Comparison of ENCODE assay signal across 26 cellular contexts in the genomic region with DNA sequence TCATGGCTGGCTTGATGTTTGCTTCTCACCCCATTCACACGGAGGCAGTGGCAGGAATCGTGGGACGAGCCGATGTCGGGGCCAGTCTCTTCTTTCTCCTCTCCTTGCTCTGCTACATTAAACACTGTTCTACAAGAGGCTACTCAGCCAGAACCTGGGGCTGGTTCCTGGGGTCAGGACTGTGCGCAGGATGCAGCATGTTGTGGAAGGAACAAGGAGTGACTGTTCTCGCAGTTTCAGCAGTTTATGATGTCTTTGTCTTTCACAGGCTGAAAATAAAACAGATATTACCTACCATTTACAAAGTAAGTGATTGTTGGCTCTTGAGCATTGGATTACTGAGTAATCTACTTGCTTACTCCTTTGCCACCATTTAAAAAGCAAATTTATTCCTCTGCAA.
DNase-seq lines count a peak whose midpoint lies in the region; ATAC-seq and TF ChIP-seq lines count a peak whose summit lies in the region.
"Had no signal": no experiment of that assay in that cellular context is flagged by ENCODE, and none has a peak within 500 bp of the region (broad histone marks: within the 10 kb centered on the region; RNA-seq: fewer than 3 reads in every experiment).

No MANE protein-coding gene starts in this region.

- H3K9me3 ChIP-seq in HUES6 (ENCODE audit: control insufficient read depth, insufficient read depth, low read depth, low read length) (no peaks in the 10 kb centered on the region), WERI-Rb-1 (ENCODE audit: severe bottlenecking) (no peaks in the 10 kb centered on the region)
- H3K9me3 ChIP-seq: BLaER1 treated with 17β-estradiol and CSF1 and Interleukin-3, amounts not matched to agents 10 nM and 100 nM; esophagus squamous epithelium; SJCRH30; spleen; upper lobe of right lung had no signal

- intact Hi-C loops in dorsolateral prefrontal cortex (cut with DNase I): no loop called here

- H3K9ac ChIP-seq in HUES6 (ENCODE audit: low read length): no peak overlapping the region
- H3K9ac ChIP-seq: BLaER1 treated with 17β-estradiol and CSF1 and Interleukin-3, amounts not matched to agents 10 nM and 100 nM had no signal

- H3K27me3 ChIP-seq in HUES6 (ENCODE audit: control insufficient read depth, insufficient read depth, low read length) (no peaks in the 10 kb centered on the region), dorsolateral prefrontal cortex (no peaks in the 10 kb centered on the region), WERI-Rb-1 (ENCODE audit: insufficient read depth, low read depth, severe bottlenecking) (no peaks in the 10 kb centered on the region)
- H3K27me3 ChIP-seq: BLaER1 treated with 17β-estradiol and CSF1 and Interleukin-3, amounts not matched to agents 10 nM and 100 nM; esophagus squamous epithelium; SJCRH30; spleen; upper lobe of right lung had no signal

- no peak for DNase-seq in dorsolateral prefrontal cortex
- peak; percentile 71 for DNase-seq in left kidney (ENCODE audit: low read depth, low spot score)
- no peak for DNase-seq in substantia nigra (lab: John Stamatoyannopoulos, UW)
- no peak for DNase-seq in activated naive CD4-positive, alpha-beta T cell treated with anti-CD3 and anti-CD28 coated beads, Interleukin-2, amount 10 ng/mL, durations not matched to agents 7 days and 5 days
- DNase-seq in WERI-Rb-1: no peak
- DNase-seq: activated CD8-positive, alpha-beta T cell treated with anti-CD3 and anti-CD28 coated beads, Interleukin-2, amount 10 ng/mL, durations not matched to agents 7 days and 5 days; activated effector memory CD4-positive, alpha-beta T cell treated with anti-CD3 and anti-CD28 coated beads, Interleukin-2, amount 50 U/mL, for 16 hours; activated T-cell treated with anti-CD3 and anti-CD28 coated beads for 4 hours; DMS79 treated with DMSO at 0.1 percent for 48 hours; effector CD8-positive, alpha-beta T cell; esophagus squamous epithelium; foreskin melanocyte; natural killer cell; NCI-H1436 treated with DMSO at 0.1 percent for 48 hours; NCI-H2107; NCI-H774; right cardiac atrium; SJCRH30; spleen; T-cell; upper lobe of right lung had no signal

- H3K4me3 ChIP-seq in HUES6 (ENCODE audit: low read depth, low read length) (no peak overlapping the region; the same call in 1 of the 2 replicates), dorsolateral prefrontal cortex (no peak overlapping the region), WERI-Rb-1 (ENCODE audit: low read depth, low read length) (no peak overlapping the region)
- H3K4me3 ChIP-seq: BLaER1 treated with 17β-estradiol and CSF1 and Interleukin-3, amounts not matched to agents 10 nM and 100 nM; esophagus squamous epithelium; SJCRH30; spleen; upper lobe of right lung had no signal

- no peak for TF ChIP-seq CTCF in dorsolateral prefrontal cortex (IDR thresholded peaks at IDR 0.05 in 54 of 56, conservative IDR thresholded peaks at IDR 0.05 in 2 of 56; ENCODE audit: low read depth in 1 of 56, partially characterized antibody in 56 of 56)
- TF ChIP-seq CTCF in WERI-Rb-1 (IDR thresholded peaks at IDR 0.05; ENCODE audit: low read depth, low read length): no peak

- H3K9me3 Mint-ChIP-seq in activated naive CD4-positive, alpha-beta T cell treated with anti-CD3 and anti-CD28 coated beads, Interleukin-2, amount 10 ng/mL, durations not matched to agents 7 days and 5 days: peaks cover 3% of the 10 kb centered on the region
- H3K9me3 Mint-ChIP-seq: T-cell had no signal

- ATAC-seq in HG03378 (IDR thresholded peaks at IDR 0.05; ENCODE audit: unreplicated experiment): no peak
- ATAC-seq: activated CD4-positive, CD25-positive, alpha-beta regulatory T cell treated with anti-CD3 and anti-CD28 coated beads, Interleukin-2, amount 50 U/mL, for 24 hours; activated CD8-positive, alpha-beta T cell treated with anti-CD3 and anti-CD28 coated beads, Interleukin-2, amount 10 ng/mL, durations not matched to agents 7 days and 5 days; natural killer cell; T-cell; upper lobe of right lung had no signal

- H3K27me3 Mint-ChIP-seq in activated naive CD4-positive, alpha-beta T cell treated with anti-CD3 and anti-CD28 coated beads, Interleukin-2, amount 10 ng/mL, durations not matched to agents 7 days and 5 days: no peaks in the 10 kb centered on the region
- H3K27me3 Mint-ChIP-seq: T-cell had no signal

- H3K36me3 Mint-ChIP-seq in activated naive CD4-positive, alpha-beta T cell treated with anti-CD3 and anti-CD28 coated beads, Interleukin-2, amount 10 ng/mL, durations not matched to agents 7 days and 5 days: no peaks in the 10 kb centered on the region
- H3K36me3 Mint-ChIP-seq: natural killer cell had no signal

- peaks cover 17% of the 10 kb centered on the region for H3K4me1 ChIP-seq in HUES6 (ENCODE audit: control insufficient read depth, insufficient read depth, low read length)
- H3K4me1 ChIP-seq: SJCRH30, spleen had no signal

- H3K27ac ChIP-seq in HUES6 (ENCODE audit: low read depth, low read length) (peak overlapping the region; percentile 70; the same call in 1 of the 2 replicates), dorsolateral prefrontal cortex (peak overlapping the region in 46 of 59 donors; percentile 11 to 76 (median 56)), substantia nigra (ENCODE audit: low read depth, low read length, poor library complexity, severe bottlenecking) (peak overlapping the region; percentile 24), WERI-Rb-1 (no peak overlapping the region)
- H3K27ac ChIP-seq: BLaER1 treated with 17β-estradiol and CSF1 and Interleukin-3, amounts not matched to agents 10 nM and 100 nM; esophagus squamous epithelium; HL-60; SJCRH30; spleen; upper lobe of right lung had no signal

- H3K36me3 ChIP-seq in HUES6 (ENCODE audit: control insufficient read depth, insufficient read depth, low read length): no peaks in the 10 kb centered on the region
- H3K36me3 ChIP-seq in WERI-Rb-1: no peaks in the 10 kb centered on the region
- H3K36me3 ChIP-seq: BLaER1 treated with 17β-estradiol and CSF1 and Interleukin-3, amounts not matched to agents 10 nM and 100 nM; SJCRH30; upper lobe of right lung had no signal

- H3K27ac Mint-ChIP-seq in activated naive CD4-positive, alpha-beta T cell treated with anti-CD3 and anti-CD28 coated beads, Interleukin-2, amount 10 ng/mL, durations not matched to agents 7 days and 5 days: no peak overlapping the region
- H3K27ac Mint-ChIP-seq: activated CD8-positive, alpha-beta T cell treated with anti-CD3 and anti-CD28 coated beads, Interleukin-2, amount 10 ng/mL, durations not matched to agents 7 days and 5 days; natural killer cell; T-cell had no signal

- CTCF ChIA-PET in activated naive CD4-positive, alpha-beta T cell treated with anti-CD3 and anti-CD28 coated beads, Interleukin-2, amount 10 ng/mL, durations not matched to agents 7 days and 5 days (lab: Charles Lee): no interaction called here

- no peaks in the 10 kb centered on the region for H3K4me1 Mint-ChIP-seq in activated naive CD4-positive, alpha-beta T cell treated with anti-CD3 and anti-CD28 coated beads, Interleukin-2, amount 10 ng/mL, durations not matched to agents 7 days and 5 days
- H3K4me1 Mint-ChIP-seq: natural killer cell, T-cell had no signal

- H3K4me3 Mint-ChIP-seq in activated naive CD4-positive, alpha-beta T cell treated with anti-CD3 and anti-CD28 coated beads, Interleukin-2, amount 10 ng/mL, durations not matched to agents 7 days and 5 days: no peak overlapping the region
- H3K4me3 Mint-ChIP-seq: activated CD8-positive, alpha-beta T cell treated with anti-CD3 and anti-CD28 coated beads, Interleukin-2, amount 10 ng/mL, durations not matched to agents 7 days and 5 days; natural killer cell; T-cell had no signal
